Comparison of ENCODE assay signal across 12 cellular contexts in genomic region chr1:231931146-231931545, GRCh38.
"Had no signal": no experiment of that assay in that cellular context is flagged by ENCODE, and none has a peak within 500 bp of the region (broad histone marks: within the 10 kb centered on the region; RNA-seq: fewer than 3 reads in every experiment).

No MANE protein-coding gene starts in this region.

- DNase-seq: activated effector memory CD4-positive, alpha-beta T cell treated with Interleukin-2 at 50 U/mL for 16 hours; islet precursor cell; left lung; retina; stimulated activated naive B cell treated with anti-CD40 and anti-IgM and Interleukin-4, amounts not matched to agents 10 μg/mL and 1 μg/mL and 100 μg/mL, for 72 hours; substantia nigra had no signal

- H3K4me3 ChIP-seq: cardiac muscle cell, hepatocyte, left lung, skin epidermis, tibial nerve, vagina had no signal

- H3K27me3 ChIP-seq: cardiac muscle cell, hepatocyte, left lung, neutrophil, tibial nerve, vagina had no signal

- H3K9me3 ChIP-seq: neutrophil, vagina had no signal

- H3K36me3 ChIP-seq: cardiac muscle cell, left lung, neutrophil, tibial nerve, vagina had no signal

- H3K27ac ChIP-seq: cardiac muscle cell, hepatocyte, left lung, neutrophil, vagina had no signal
